9 cellular contexts compared by ENCODE assay signal in the genomic region with DNA sequence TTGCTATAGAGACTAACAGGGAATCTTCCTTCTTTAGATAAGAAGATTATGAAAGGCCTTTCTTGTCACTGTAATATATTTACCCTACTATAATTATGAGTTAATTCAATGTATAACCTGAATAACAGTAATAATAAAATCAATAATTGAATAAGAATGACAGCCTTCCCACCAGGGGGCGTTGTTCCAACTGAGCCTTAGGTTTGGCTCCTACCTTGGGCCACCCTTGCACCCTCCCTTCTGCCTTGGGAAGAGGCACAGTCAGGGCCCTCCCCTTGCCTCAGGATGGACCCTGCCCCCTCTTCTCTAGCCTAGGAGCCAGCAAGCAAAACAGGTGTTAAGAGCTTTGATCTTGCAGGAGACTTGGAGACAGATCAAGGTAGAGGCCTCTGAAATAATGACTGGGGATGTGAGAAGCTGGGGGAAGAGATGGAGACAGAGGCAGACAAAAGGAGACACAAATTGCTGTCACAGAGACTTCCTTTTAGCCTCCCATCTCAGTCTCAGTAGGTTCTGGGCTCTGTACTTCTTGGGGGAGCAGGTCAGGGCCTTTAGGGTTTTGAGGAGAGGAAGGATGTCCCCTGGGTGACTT. TPM values are rescaled to one million over a fixed set of nuclear protein-coding genes. Genes with fewer than 3 reads are reported as not detected.
DNase-seq lines count a peak whose midpoint lies in the region; ATAC-seq and TF ChIP-seq lines count a peak whose summit lies in the region.
"Had no signal": no experiment of that assay in that cellular context is flagged by ENCODE, and none has a peak within 500 bp of the region (broad histone marks: within the 10 kb centered on the region; RNA-seq: fewer than 3 reads in every experiment).

No MANE protein-coding gene starts in this region.

- H3K27me3 Mint-ChIP-seq in Calu3 (ENCODE audit: unreplicated experiment): no peaks in the 10 kb centered on the region
- H3K27me3 Mint-ChIP-seq in activated naive CD4-positive, alpha-beta T cell treated with anti-CD3 and anti-CD28 coated beads, Interleukin-2, amount 10 ng/mL, durations not matched to agents 7 days and 5 days: peaks cover 15% of the 10 kb centered on the region
- H3K27me3 Mint-ChIP-seq in stimulated activated memory B cell treated with anti-CD40 and anti-IgM and Interleukin-4, amounts not matched to agents 10 μg/mL and 1 μg/mL and 100 μg/mL, for 72 hours: no peaks in the 10 kb centered on the region
- H3K27me3 Mint-ChIP-seq: IgD-negative memory B cell had no signal

- ATAC-seq in stimulated activated memory B cell treated with anti-CD40 and anti-IgM and Interleukin-4, amounts not matched to agents 10 μg/mL and 1 μg/mL and 100 μg/mL, for 72 hours: no peak
- no peak for ATAC-seq in HG02759 (IDR thresholded peaks at IDR 0.05; ENCODE audit: unreplicated experiment)

- TF ChIP-seq POLR2A in spleen (IDR thresholded peaks at IDR 0.05): no peak

- no peak overlapping the region for H3K23ac ChIP-seq in mesendoderm (ENCODE audit: low read length)

- no peaks in the 10 kb centered on the region for H3K36me3 Mint-ChIP-seq in Calu3 (ENCODE audit: insufficient read depth, unreplicated experiment)
- no peaks in the 10 kb centered on the region for H3K36me3 Mint-ChIP-seq in activated naive CD4-positive, alpha-beta T cell treated with anti-CD3 and anti-CD28 coated beads, Interleukin-2, amount 10 ng/mL, durations not matched to agents 7 days and 5 days
- no peaks in the 10 kb centered on the region for H3K36me3 Mint-ChIP-seq in stimulated activated memory B cell treated with anti-CD40 and anti-IgM and Interleukin-4, amounts not matched to agents 10 μg/mL and 1 μg/mL and 100 μg/mL, for 72 hours
- H3K36me3 Mint-ChIP-seq: IgD-negative memory B cell had no signal

- H3K36me3 ChIP-seq in mesendoderm (ENCODE audit: control insufficient read depth, insufficient read depth, low read length) (no peaks in the 10 kb centered on the region), spleen (no peaks in the 10 kb centered on the region)

- no peak overlapping the region for H3K9ac ChIP-seq in mesendoderm (ENCODE audit: low read length)

- H3K79me2 ChIP-seq in mesendoderm (ENCODE audit: control insufficient read depth, insufficient read depth, low read length): no peaks in the 10 kb centered on the region

- H3K27me3 ChIP-seq in mesendoderm (ENCODE audit: insufficient read depth, low read length, poor library complexity) (no peaks in the 10 kb centered on the region), spleen (replicated peaks in 1 of 7) (peaks cover 0 to 72% (median 0%) of the 10 kb centered on the region in 7 donors)

- no peak overlapping the region for H4K5ac ChIP-seq in mesendoderm (ENCODE audit: low read length)

- no peak overlapping the region for H3K18ac ChIP-seq in mesendoderm (ENCODE audit: low read length)

- H2BK5ac ChIP-seq in mesendoderm (ENCODE audit: low read length): no peak overlapping the region

- intact Hi-C loops in Calu3 (cut with micrococcal nuclease; ENCODE audit: unreplicated experiment): no loop called here
- intact Hi-C loops in spleen (cut with DNase I; ENCODE audit: low total_unique reads): no loop called here

- H3K4me3 Mint-ChIP-seq in Calu3 (ENCODE audit: low read depth, unreplicated experiment): no peak overlapping the region
- no peak overlapping the region for H3K4me3 Mint-ChIP-seq in activated naive CD4-positive, alpha-beta T cell treated with anti-CD3 and anti-CD28 coated beads, Interleukin-2, amount 10 ng/mL, durations not matched to agents 7 days and 5 days
- H3K4me3 Mint-ChIP-seq in stimulated activated memory B cell treated with anti-CD40 and anti-IgM and Interleukin-4, amounts not matched to agents 10 μg/mL and 1 μg/mL and 100 μg/mL, for 72 hours: no peak overlapping the region
- H3K4me3 Mint-ChIP-seq: IgD-negative memory B cell had no signal

- no peak overlapping the region for H2AK5ac ChIP-seq in mesendoderm (ENCODE audit: low read length)

- H4K8ac ChIP-seq in mesendoderm (ENCODE audit: low read depth, low read length): no peak overlapping the region

- H3K4me1 ChIP-seq in mesendoderm (ENCODE audit: control insufficient read depth, low read depth, low read length): no peaks in the 10 kb centered on the region
- H3K4me1 ChIP-seq in spleen: no peaks in the 10 kb centered on the region

- CTCF ChIA-PET in Calu3 (lab: Charles Lee): no interaction called here
- CTCF ChIA-PET in activated naive CD4-positive, alpha-beta T cell treated with anti-CD3 and anti-CD28 coated beads, Interleukin-2, amount 10 ng/mL, durations not matched to agents 7 days and 5 days (lab: Charles Lee): interaction anchor here (1.4 to 2.6 kb wide), 2 partner anchors 10 to 17 kb away, joined by 4 to 7 read pairs; no protein-coding TSS in a partner anchor

- no peak overlapping the region for H2BK15ac ChIP-seq in mesendoderm (replicated peaks; ENCODE audit: low read depth)

- no peaks in the 10 kb centered on the region for H3K9me3 ChIP-seq in spleen

- no peak overlapping the region for H3K4me2 ChIP-seq in mesendoderm (ENCODE audit: low read length)

- peaks cover 5% of the 10 kb centered on the region for H3K4me1 Mint-ChIP-seq in Calu3 (ENCODE audit: low read depth, unreplicated experiment)
- no peaks in the 10 kb centered on the region for H3K4me1 Mint-ChIP-seq in activated naive CD4-positive, alpha-beta T cell treated with anti-CD3 and anti-CD28 coated beads, Interleukin-2, amount 10 ng/mL, durations not matched to agents 7 days and 5 days
- no peaks in the 10 kb centered on the region for H3K4me1 Mint-ChIP-seq in stimulated activated memory B cell treated with anti-CD40 and anti-IgM and Interleukin-4, amounts not matched to agents 10 μg/mL and 1 μg/mL and 100 μg/mL, for 72 hours
- H3K4me1 Mint-ChIP-seq: IgD-negative memory B cell had no signal

- H2BK120ac ChIP-seq in mesendoderm (ENCODE audit: low read depth, low read length): no peak overlapping the region

- TF ChIP-seq CTCF in Calu3 (IDR thresholded peaks at IDR 0.05; ENCODE audit: unreplicated experiment): peak; percentile 80
- TF ChIP-seq CTCF in spleen (IDR thresholded peaks at IDR 0.05 in 8 of 11, conservative IDR thresholded peaks at IDR 0.05 in 3 of 11): peak in 5 of 11 experiments; percentile 10 to 41 (median 34)

- H3K4ac ChIP-seq in mesendoderm (ENCODE audit: low read depth, low read length): no peak overlapping the region

- H3K27ac ChIP-seq in mesendoderm (ENCODE audit: low read depth, low read length) (no peak overlapping the region), spleen (no peak overlapping the region)

- no peak overlapping the region for H3K27ac Mint-ChIP-seq in Calu3 (ENCODE audit: unreplicated experiment)
- H3K27ac Mint-ChIP-seq in activated naive CD4-positive, alpha-beta T cell treated with anti-CD3 and anti-CD28 coated beads, Interleukin-2, amount 10 ng/mL, durations not matched to agents 7 days and 5 days: no peak overlapping the region
- H3K27ac Mint-ChIP-seq in stimulated activated memory B cell treated with anti-CD40 and anti-IgM and Interleukin-4, amounts not matched to agents 10 μg/mL and 1 μg/mL and 100 μg/mL, for 72 hours: no peak overlapping the region
- H3K27ac Mint-ChIP-seq: IgD-negative memory B cell had no signal

- no TSS peak for BruUV-seq in Calu3 (replicated peaks; lab: Mats Ljungman, UMichigan)

- H3K4me3 ChIP-seq in mesendoderm (ENCODE audit: low read length) (no peak overlapping the region), spleen (no peak overlapping the region)

- H3K79me1 ChIP-seq in mesendoderm (ENCODE audit: low read length): no peaks in the 10 kb centered on the region

- peak; percentile 48 for DNase-seq in Calu3
- peak; percentile 54 for DNase-seq in LoVo (ENCODE audit: low spot score)
- peak; percentile 41 for DNase-seq in activated naive CD4-positive, alpha-beta T cell treated with anti-CD3 and anti-CD28 coated beads, Interleukin-2, amount 10 ng/mL, durations not matched to agents 7 days and 5 days
- DNase-seq in mesendoderm: peak; percentile 45
- DNase-seq in NOMO-1 (lab: John Stamatoyannopoulos, UW; ENCODE audit: unreplicated experiment in 2 of 2): no peak
- DNase-seq in spleen: no peak

- no peaks in the 10 kb centered on the region for H3K9me3 Mint-ChIP-seq in Calu3 (ENCODE audit: low read depth, unreplicated experiment)
- no peaks in the 10 kb centered on the region for H3K9me3 Mint-ChIP-seq in activated naive CD4-positive, alpha-beta T cell treated with anti-CD3 and anti-CD28 coated beads, Interleukin-2, amount 10 ng/mL, durations not matched to agents 7 days and 5 days
- H3K9me3 Mint-ChIP-seq in stimulated activated memory B cell treated with anti-CD40 and anti-IgM and Interleukin-4, amounts not matched to agents 10 μg/mL and 1 μg/mL and 100 μg/mL, for 72 hours: no peaks in the 10 kb centered on the region
- H3K9me3 Mint-ChIP-seq: IgD-negative memory B cell had no signal

- WGBS in mesendoderm (ENCODE audit: extremely low coverage, insufficient coverage, low lambda C conversion rate): no CpG with 5 or more reads among the region's 1 CpG
- WGBS in spleen, 5 donors: 3 to 13% (median 7%) methylated on average over 1 of the region's 1 CpG

- no peak overlapping the region for H3K56ac ChIP-seq in mesendoderm (ENCODE audit: low read length)

RNA-seq across cellular contexts. Expression of a gene that starts 40.1 kb away (rescaled TPM):
- total RNA-seq in Calu3 (2022): not detected in 2 replicates
- not detected for polyA plus RNA-seq in mesendoderm (2013, experiment 1 of 2)
- 0.11 TPM for polyA plus RNA-seq in mesendoderm (2013, experiment 2 of 2)
- total RNA-seq in spleen: not detected
- polyA plus RNA-seq in spleen: under 1 TPM in 1 of 3 donors, not detected in 2; 0.20 TPM
- polyA plus RNA-seq: IgD-negative memory B cell had no signal

Comparison
In these comparisons a context has a peak if more than half of its experiments do, and no peak if none do; other contexts are left out.
1. DNase-seq: peak in Calu3 (single experiment), LoVo (single experiment), activated naive CD4-positive, alpha-beta T cell treated with anti-CD3 and anti-CD28 coated beads, Interleukin-2, amount 10 ng/mL, durations not matched to agents 7 days and 5 days (single experiment) and mesendoderm (single experiment); none in NOMO-1 (0 of 2) and spleen (single experiment).